Comparison of ENCODE assay signal across 1 cellular context in genomic region chr7:128833148-128833938, GRCh38.
TF ChIP-seq lines count a peak whose summit lies in the region.

No MANE protein-coding gene starts in this region.

TF ChIP-seq in H1, 55 proteins besides CTCF, POLR2A, EP300 and RAD21 (continued from another document):
- TF ChIP-seq SP1 (IDR thresholded peaks at IDR 0.05; ENCODE audit: low read depth, low read length) (no peak), JUND (IDR thresholded peaks at IDR 0.05; ENCODE audit: low read length) (no peak), RFX5 (IDR thresholded peaks at IDR 0.05; ENCODE audit: borderline replicate concordance, low read depth, low read length) (no peak), SUZ12 (IDR thresholded peaks at IDR 0.05; ENCODE audit: low read length) (no peak), PHF8 (conservative IDR thresholded peaks at IDR 0.05; ENCODE audit: low read depth, low read length) (no peak), MAFK (IDR thresholded peaks at IDR 0.05; ENCODE audit: low read depth, low read length) (no peak), SAP30 (IDR thresholded peaks at IDR 0.05; ENCODE audit: insufficient read depth, insufficient replicate concordance, low read length) (no peak), SRF (IDR thresholded peaks at IDR 0.05; ENCODE audit: low read depth, low read length) (no peak), CBX5 (IDR thresholded peaks at IDR 0.05; ENCODE audit: low read depth, low read length) (no peak), CTBP2 (IDR thresholded peaks at IDR 0.05; ENCODE audit: borderline replicate concordance, insufficient read depth, insufficient read length, low read length) (no peak)
